Comparison of ENCODE assay signal across 2 cellular contexts in genomic region chr2:1742680-1743395, GRCh38.
TF ChIP-seq lines count a peak whose summit lies in the region.

No MANE protein-coding gene starts in this region.

TF ChIP-seq in SK-N-SH, 30 proteins besides CTCF, POLR2A, EP300 and RAD21 (continues in another document):
- TF ChIP-seq NRF1 (IDR thresholded peaks at IDR 0.05; ENCODE audit: low read depth, low read length) (no peak), TEAD4 (IDR thresholded peaks at IDR 0.05; ENCODE audit: borderline replicate concordance, insufficient read depth) (no peak), ELF1 (IDR thresholded peaks at IDR 0.05) (peak; percentile 62; the same call in 1 of the 2 replicates), FOSL2 (IDR thresholded peaks at IDR 0.05; ENCODE audit: borderline replicate concordance, low read depth) (peak; percentile 20; the same call in 1 of the 2 replicates), IRF3 (IDR thresholded peaks at IDR 0.05; ENCODE audit: low read depth, low read length) (no peak), RFX5 (IDR thresholded peaks at IDR 0.05; ENCODE audit: low read length) (no peak), SIN3A (IDR thresholded peaks at IDR 0.05; ENCODE audit: borderline replicate concordance, low read depth, low read length) (no peak; the same call in 1 of the 2 replicates), FOXJ3 (CRISPR knock-in tag; IDR thresholded peaks at IDR 0.05) (no peak), POLR2AphosphoS5 (IDR thresholded peaks at IDR 0.05; ENCODE audit: low read depth, low read length) (peak; percentile 44; the same call in 1 of the 2 replicates), RXRA (IDR thresholded peaks at IDR 0.05; ENCODE audit: borderline replicate concordance, low read depth) (peak; percentile 37; the same call in 1 of the 2 replicates), USF1 (IDR thresholded peaks at IDR 0.05; ENCODE audit: borderline replicate concordance, low read depth) (no peak), FOXM1 (IDR thresholded peaks at IDR 0.05; ENCODE audit: low read depth) (peak; percentile 12; the same call in 1 of the 2 replicates), ZBTB33 (IDR thresholded peaks at IDR 0.05; ENCODE audit: borderline replicate concordance, low read depth) (no peak), PBX3 (IDR thresholded peaks at IDR 0.05) (no peak; the same call in 1 of the 2 replicates), YY1 (IDR thresholded peaks at IDR 0.05; ENCODE audit: low read depth) (0 out of 2 replicates have a peak, but pooled peaks have one; percentile 36), RCOR1 (IDR thresholded peaks at IDR 0.05; ENCODE audit: low read length) (no peak), NFIC (IDR thresholded peaks at IDR 0.05; ENCODE audit: borderline replicate concordance) (peak; percentile 81), USF2 (IDR thresholded peaks at IDR 0.05; ENCODE audit: borderline replicate concordance, low read depth, low read length) (no peak), MXI1 (IDR thresholded peaks at IDR 0.05; ENCODE audit: low read depth, low read length) (peak; percentile 24), GABPA (IDR thresholded peaks at IDR 0.05; ENCODE audit: low read depth) (no peak), GATA2 (CRISPR knock-in tag; IDR thresholded peaks at IDR 0.05) (no peak), TAF1 (IDR thresholded peaks at IDR 0.05; ENCODE audit: borderline replicate concordance, low read depth, low read length) (0 out of 2 replicates have a peak, but pooled peaks have one; percentile 17), TCF12 (IDR thresholded peaks at IDR 0.05) (peak; percentile 54), JUND (IDR thresholded peaks at IDR 0.05) (0 out of 2 replicates have a peak, but pooled peaks have one; percentile 9)

TF ChIP-seq in H1, 55 proteins besides CTCF, POLR2A, EP300 and RAD21:
- TF ChIP-seq KDM4A (IDR thresholded peaks at IDR 0.05; ENCODE audit: low read depth, low read length, severe bottlenecking) (peak; percentile 77), PHF8 (conservative IDR thresholded peaks at IDR 0.05; ENCODE audit: low read depth, low read length) (peak; percentile 38; the same call in 1 of the 2 replicates), ASH2L (IDR thresholded peaks at IDR 0.05; ENCODE audit: low read length) (peak; percentile 92), CEBPB (IDR thresholded peaks at IDR 0.05; ENCODE audit: low read depth, low read length) (no peak), RBBP5 (IDR thresholded peaks at IDR 0.05; ENCODE audit: borderline replicate concordance, low read depth, low read length) (peak; percentile 75), FOSL1 (IDR thresholded peaks at IDR 0.05; ENCODE audit: insufficient read depth, low read depth, low read length) (no peak), SIN3A (conservative IDR thresholded peaks at IDR 0.05 in 1 of 2, IDR thresholded peaks at IDR 0.05 in 1 of 2; ENCODE audit: low read depth in 1 of 2, low read length in 2 of 2) (peak in 1 of 2 experiments; percentile 56; a peak in 1 of 4 replicates), HDAC2 (IDR thresholded peaks at IDR 0.05; ENCODE audit: borderline replicate concordance in 1 of 2, low read depth in 2 of 2, low read length in 2 of 2) (peak in 1 of 2 experiments; percentile 35; a peak in 1 of 4 replicates), BACH1 (IDR thresholded peaks at IDR 0.05; ENCODE audit: low read length) (peak; percentile 24; the same call in 1 of the 2 replicates), TEAD4 (IDR thresholded peaks at IDR 0.05; ENCODE audit: low read depth, low read length) (0 out of 2 replicates have a peak, but pooled peaks have one; percentile 15), GABPA (IDR thresholded peaks at IDR 0.05; ENCODE audit: borderline replicate concordance, insufficient read depth, low read length) (no peak), SP1 (IDR thresholded peaks at IDR 0.05; ENCODE audit: low read depth, low read length) (no peak), CREB1 (IDR thresholded peaks at IDR 0.05) (peak; percentile 62), CTBP2 (IDR thresholded peaks at IDR 0.05; ENCODE audit: borderline replicate concordance, insufficient read depth, insufficient read length, low read length) (peak; percentile 42), TAF1 (IDR thresholded peaks at IDR 0.05; ENCODE audit: low read depth, low read length) (peak; percentile 13; the same call in 1 of the 2 replicates)
TF ChIP-seq in H1: peak in this region for 11.
